9 cellular contexts compared by ENCODE assay signal in genomic region chr13:20161275-20161950, GRCh38. TPM values are rescaled to one million over a fixed set of nuclear protein-coding genes. Genes with fewer than 3 reads are reported as not detected.
DNase-seq lines count a peak whose midpoint lies in the region; ATAC-seq lines count a peak whose summit lies in the region.
"Had no signal": no experiment of that assay in that cellular context is flagged by ENCODE, and none has a peak within 500 bp of the region (broad histone marks: within the 10 kb centered on the region; RNA-seq: fewer than 3 reads in every experiment).

No MANE protein-coding gene starts in this region.

- no peaks in the 10 kb centered on the region for H3K36me3 ChIP-seq in MG63

- peak; percentile 43 for ATAC-seq in GM21619 (IDR thresholded peaks at IDR 0.05; ENCODE audit: unreplicated experiment)

- peak overlapping the region; percentile 56 for H3K4me3 ChIP-seq in MG63
- peak overlapping the region; percentile 61; the same call in 1 of the 2 replicates for H3K4me3 ChIP-seq in iPS-18c (ENCODE audit: insufficient read depth, low read depth, low read length)

- no peaks in the 10 kb centered on the region for H3K27me3 ChIP-seq in MG63

- DNase-seq in EH (ENCODE audit: low read depth) (peak; percentile 20), MG63 (no peak), COR-L47 (lab: John Stamatoyannopoulos, UW) (no peak), occipital lobe (lab: John Stamatoyannopoulos, UW) (no peak)
- peak; percentile 47 for DNase-seq in activated naive CD4-positive, alpha-beta T cell treated with Interleukin-2 at 50 U/mL for 16 hours
- peak; percentile 32 for DNase-seq in stimulated activated CD8-positive, alpha-beta memory T cell treated with anti-CD3 and anti-CD28 coated beads, Interleukin-15, amount 100 ng/mL, for 24 hours (ENCODE audit: low read depth)

- H3K9me3 ChIP-seq in MG63 (no peaks in the 10 kb centered on the region), iPS-18c (ENCODE audit: control insufficient read depth, insufficient read depth, low read length) (no peaks in the 10 kb centered on the region)

RNA-seq across cellular contexts. Expression of gene GJA3, which starts 0.6 kb away (rescaled TPM):
- 2.3 and 3.3 TPM in 2 replicates for total RNA-seq in MG63 (2014; rRNA removed; shearing (Covaris generic); ENCODE audit: low replicate concordance)
- 0.16 TPM for total RNA-seq in occipital lobe
- total RNA-seq: M059J had no signal

RNA-seq across cellular contexts. Expression of gene GJB2, which starts 31.3 kb away (rescaled TPM):
- 0.13 TPM in 1 of 2 replicates, not detected in the other for total RNA-seq in MG63 (2014; rRNA removed; shearing (Covaris generic); ENCODE audit: low replicate concordance)
- 3.1 TPM for total RNA-seq in occipital lobe

Comparison
In these comparisons a context has a peak if more than half of its experiments do, and no peak if none do; other contexts are left out.
1. DNase-seq: peak in EH (single experiment), activated naive CD4-positive, alpha-beta T cell treated with Interleukin-2 at 50 U/mL for 16 hours (single experiment) and stimulated activated CD8-positive, alpha-beta memory T cell treated with anti-CD3 and anti-CD28 coated beads, Interleukin-15, amount 100 ng/mL, for 24 hours (single experiment); none in MG63 (single experiment), COR-L47 (single experiment) and occipital lobe (single experiment).